22 cellular contexts compared by ENCODE assay signal in the genomic region with DNA sequence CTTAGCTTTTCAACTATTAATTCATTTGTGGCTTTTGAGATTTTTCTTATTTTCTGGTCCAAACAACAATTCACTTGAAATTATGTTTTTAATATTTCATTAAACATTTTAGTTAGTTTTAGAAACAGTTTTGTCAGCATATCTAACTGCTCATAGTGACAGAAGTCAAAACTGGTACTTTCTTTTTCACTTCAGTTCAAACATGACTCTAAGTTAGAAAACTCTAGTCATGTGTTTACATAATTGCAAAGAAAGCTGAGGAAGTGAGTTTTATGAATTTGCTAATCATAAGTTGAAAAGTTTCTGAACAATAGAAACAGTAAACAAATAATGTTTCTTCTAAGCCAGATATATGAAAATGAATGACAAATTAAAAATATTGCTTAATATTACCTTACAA.
"Had no signal": no experiment of that assay in that cellular context is flagged by ENCODE, and none has a peak within 500 bp of the region (broad histone marks: within the 10 kb centered on the region; RNA-seq: fewer than 3 reads in every experiment).

No MANE protein-coding gene starts in this region.

- H3K36me3 ChIP-seq: ovary, sigmoid colon, stomach, tibial artery had no signal

- H3K4me1 ChIP-seq: psoas muscle, sigmoid colon, stomach, testis, tibial artery had no signal

- FAIRE-seq: keratinocyte had no signal

- H3K4me3 ChIP-seq: lung, ovary, psoas muscle, sigmoid colon, stomach, testis, tibial artery had no signal

- H3K27ac ChIP-seq: epithelial cell of prostate, ovary, psoas muscle, sigmoid colon, stomach, testis, tibial artery had no signal

- ATAC-seq: esophagus mucosa; left lobe of liver; natural killer cell; psoas muscle; right cardiac atrium; stimulated activated effector memory CD8-positive, alpha-beta T cell treated with anti-CD3 and anti-CD28 coated beads, Interleukin-12 subunit alpha, Interleukin-12 subunit beta, amount 100 ng/mL, for 72 hours had no signal

- DNase-seq: effector CD8-positive, alpha-beta T cell; endodermal cell; foreskin melanocyte; natural killer cell; occipital lobe; ovary; posterior cingulate gyrus; psoas muscle; right cardiac atrium; sigmoid colon; stimulated activated CD4-positive, alpha-beta T cell treated with anti-CD3 and anti-CD28 coated beads, Interleukin-2, amount 100 ng/mL, for 24 hours; stimulated activated CD4-positive, alpha-beta T cell treated with anti-CD3 and anti-CD28 coated beads, Interleukin-4, amount 100 ng/mL, for 24 hours; stimulated activated naive CD4-positive, alpha-beta T cell treated with Interleukin-2 at 50 U/mL for 16 hours; stomach; testis; tibial artery had no signal

- H3K27me3 ChIP-seq: ovary, sigmoid colon, stomach, testis, tibial artery had no signal

- H3K9me3 ChIP-seq: ovary, psoas muscle, testis had no signal
